In genomic region chr16:85362443-85362842, GRCh38 we compare ENCODE assay signal across 24 cellular contexts.
"Had no signal": no experiment of that assay in that cellular context is flagged by ENCODE, and none has a peak within 500 bp of the region (broad histone marks: within the 10 kb centered on the region; RNA-seq: fewer than 3 reads in every experiment).

No MANE protein-coding gene starts in this region.

- H3K36me3 ChIP-seq: brain microvascular endothelial cell, spleen, transverse colon had no signal

- DNase-seq: activated CD4-positive, alpha-beta T cell treated with anti-CD3 and anti-CD28 coated beads, Interleukin-2, amount 10 ng/mL, durations not matched to agents 24 days and 14 days; activated CD8-positive, alpha-beta T cell treated with anti-CD3 and anti-CD28 coated beads, Interleukin-2, amount 10 ng/mL, durations not matched to agents 7 days and 5 days; activated gamma-delta T cell treated with Interleukin-2 at 50 U/mL for 16 hours; aorta; brain microvascular endothelial cell; central memory CD4-positive, alpha-beta T cell; dermis blood vessel endothelial cell; effector memory CD4-positive, alpha-beta T cell; hippocampal formation; mesendoderm; naive B cell; retina; spleen; stimulated activated CD4-positive, alpha-beta T cell treated with anti-CD3 and anti-CD28 coated beads, Interleukin-4, amount 100 ng/mL, for 24 hours; stimulated activated naive CD8-positive, alpha-beta T cell treated with anti-CD3 and anti-CD28 coated beads, Interleukin-15, Interleukin-2, amounts not matched to agents 100 U/mL and 50 U/mL, for 24 hours had no signal

- H3K4me3 ChIP-seq: spleen, transverse colon had no signal

- ATAC-seq: activated CD4-positive, CD25-positive, alpha-beta regulatory T cell treated with anti-CD3 and anti-CD28 coated beads, Interleukin-2, amount 50 U/mL, for 24 hours; activated CD8-positive, alpha-beta T cell treated with anti-CD3 and anti-CD28 coated beads, Interleukin-2, amount 10 ng/mL, durations not matched to agents 7 days and 5 days; esophagus mucosa; SK-N-SH treated with all-trans-retinoic acid at 6 μM for 48 hours; stimulated activated naive CD8-positive, alpha-beta T cell treated with anti-CD3 and anti-CD28 coated beads, Interleukin-15, Interleukin-2, amounts not matched to agents 100 U/mL and 50 U/mL, for 24 hours had no signal

- H3K27me3 ChIP-seq: brain microvascular endothelial cell, transverse colon had no signal

- H3K4me1 Mint-ChIP-seq: activated CD4-positive, alpha-beta T cell treated with anti-CD3 and anti-CD28 coated beads, Interleukin-2, amount 10 ng/mL, durations not matched to agents 24 days and 14 days; activated naive CD4-positive, alpha-beta T cell treated with anti-CD3 and anti-CD28 coated beads, Interleukin-2, amount 50 U/mL, for 24 hours had no signal

- H3K27me3 Mint-ChIP-seq: activated naive CD4-positive, alpha-beta T cell treated with anti-CD3 and anti-CD28 coated beads, Interleukin-2, amount 50 U/mL, for 24 hours had no signal

- H3K9me3 Mint-ChIP-seq: activated CD4-positive, alpha-beta T cell treated with anti-CD3 and anti-CD28 coated beads, Interleukin-2, amount 10 ng/mL, durations not matched to agents 24 days and 14 days; activated naive CD4-positive, alpha-beta T cell treated with anti-CD3 and anti-CD28 coated beads, Interleukin-2, amount 50 U/mL, for 24 hours; neural crest cell had no signal

- FAIRE-seq: endothelial cell of umbilical vein, frontal cortex had no signal

- H3K27ac ChIP-seq: spleen, VCaP had no signal

- H3K36me3 Mint-ChIP-seq: activated naive CD4-positive, alpha-beta T cell treated with anti-CD3 and anti-CD28 coated beads, Interleukin-2, amount 50 U/mL, for 24 hours had no signal

- H3K4me3 Mint-ChIP-seq: activated CD4-positive, alpha-beta T cell treated with anti-CD3 and anti-CD28 coated beads, Interleukin-2, amount 10 ng/mL, durations not matched to agents 24 days and 14 days; activated CD8-positive, alpha-beta T cell treated with anti-CD3 and anti-CD28 coated beads, Interleukin-2, amount 10 ng/mL, durations not matched to agents 7 days and 5 days; activated naive CD4-positive, alpha-beta T cell treated with anti-CD3 and anti-CD28 coated beads, Interleukin-2, amount 50 U/mL, for 24 hours; neural crest cell had no signal

- H3K27ac Mint-ChIP-seq: activated CD4-positive, alpha-beta T cell treated with anti-CD3 and anti-CD28 coated beads, Interleukin-2, amount 10 ng/mL, durations not matched to agents 24 days and 14 days; activated CD8-positive, alpha-beta T cell treated with anti-CD3 and anti-CD28 coated beads, Interleukin-2, amount 10 ng/mL, durations not matched to agents 7 days and 5 days; activated naive CD4-positive, alpha-beta T cell treated with anti-CD3 and anti-CD28 coated beads, Interleukin-2, amount 50 U/mL, for 24 hours had no signal

- H3K9me3 ChIP-seq: transverse colon had no signal
